In genomic region chr9:98168952-98169488, GRCh38 we compare ENCODE assay signal across 8 cellular contexts. TPM values are rescaled to one million over a fixed set of nuclear protein-coding genes. Genes with fewer than 3 reads are reported as not detected.
A peak's percentile ranks its signal among the peaks of the same experiment; 100 is the strongest.
DNase-seq lines count a peak whose midpoint lies in the region; ATAC-seq and TF ChIP-seq lines count a peak whose summit lies in the region.

No MANE protein-coding gene starts in this region.

- H3K27me3 ChIP-seq in HL-60 (ENCODE audit: insufficient read depth, poor library complexity, severe bottlenecking), result no peaks in the 10 kb centered on the region

- no peaks in the 10 kb centered on the region for H3K27me3 Mint-ChIP-seq in activated CD4-positive, alpha-beta memory T cell treated with anti-CD3 and anti-CD28 coated beads for 36 hours
- H3K27me3 Mint-ChIP-seq in glutamatergic neuron (ENCODE audit: unreplicated experiment), result peaks cover 2% of the 10 kb centered on the region
- H3K27me3 Mint-ChIP-seq in stimulated activated memory B cell treated with anti-CD40 and anti-IgM and Interleukin-4, amounts not matched to agents 10 μg/mL and 1 μg/mL and 100 μg/mL, for 72 hours, result no peaks in the 10 kb centered on the region

- H3K4me1 Mint-ChIP-seq in activated CD4-positive, alpha-beta memory T cell treated with anti-CD3 and anti-CD28 coated beads for 36 hours (ENCODE audit: low read depth), result peaks cover 32% of the 10 kb centered on the region
- H3K4me1 Mint-ChIP-seq in glutamatergic neuron (ENCODE audit: low read depth, unreplicated experiment), result peaks cover 51% of the 10 kb centered on the region
- H3K4me1 Mint-ChIP-seq in stimulated activated memory B cell treated with anti-CD40 and anti-IgM and Interleukin-4, amounts not matched to agents 10 μg/mL and 1 μg/mL and 100 μg/mL, for 72 hours, result peaks cover 18% of the 10 kb centered on the region

- intact Hi-C loops in activated CD4-positive, alpha-beta memory T cell treated with anti-CD3 and anti-CD28 coated beads for 36 hours (cut with micrococcal nuclease), result loop anchor here (2.0 kb wide), 1 partner anchor 24 kb away; the partner anchor contains the start of gene CORO2A

- H3K4me3 ChIP-seq in GM12865 (ENCODE audit: low read depth, low read length), result no peak overlapping the region; the same call in 1 of the 2 replicates
- H3K4me3 ChIP-seq in HL-60 (replicated peaks; ENCODE audit: insufficient read depth, low read length), result no peak overlapping the region

- H3K9me3 Mint-ChIP-seq in activated CD4-positive, alpha-beta memory T cell treated with anti-CD3 and anti-CD28 coated beads for 36 hours, result no peaks in the 10 kb centered on the region
- H3K9me3 Mint-ChIP-seq in glutamatergic neuron (ENCODE audit: unreplicated experiment), result no peaks in the 10 kb centered on the region
- no peaks in the 10 kb centered on the region for H3K9me3 Mint-ChIP-seq in stimulated activated memory B cell treated with anti-CD40 and anti-IgM and Interleukin-4, amounts not matched to agents 10 μg/mL and 1 μg/mL and 100 μg/mL, for 72 hours

- no peak overlapping the region for H3K4me3 Mint-ChIP-seq in activated CD4-positive, alpha-beta memory T cell treated with anti-CD3 and anti-CD28 coated beads for 36 hours
- peak overlapping the region; percentile 68 for H3K4me3 Mint-ChIP-seq in glutamatergic neuron (ENCODE audit: unreplicated experiment)
- H3K4me3 Mint-ChIP-seq in stimulated activated memory B cell treated with anti-CD40 and anti-IgM and Interleukin-4, amounts not matched to agents 10 μg/mL and 1 μg/mL and 100 μg/mL, for 72 hours, result peak overlapping the region; percentile 6

- POLR2A ChIA-PET in activated CD4-positive, alpha-beta memory T cell treated with anti-CD3 and anti-CD28 coated beads for 36 hours (lab: Charles Lee), result no interaction called here

- peak overlapping the region; percentile 52 for H3K27ac Mint-ChIP-seq in activated CD4-positive, alpha-beta memory T cell treated with anti-CD3 and anti-CD28 coated beads for 36 hours
- H3K27ac Mint-ChIP-seq in glutamatergic neuron (ENCODE audit: unreplicated experiment), result peak overlapping the region; percentile 98
- peak overlapping the region; percentile 92 for H3K27ac Mint-ChIP-seq in stimulated activated memory B cell treated with anti-CD40 and anti-IgM and Interleukin-4, amounts not matched to agents 10 μg/mL and 1 μg/mL and 100 μg/mL, for 72 hours

- no peak for TF ChIP-seq CTCF in GM12865 (IDR thresholded peaks at IDR 0.05; ENCODE audit: insufficient read depth, low read depth, low read length, missing control alignments)
- TF ChIP-seq CTCF in HL-60 (IDR thresholded peaks at IDR 0.05; ENCODE audit: insufficient read depth, low read length), result no peak
- TF ChIP-seq CTCF in glutamatergic neuron (IDR thresholded peaks at IDR 0.05; ENCODE audit: partially characterized antibody, unreplicated experiment), result no peak

- DNase-seq in GM12865 (ENCODE audit: low read depth) (peak; percentile 92), HL-60 (ENCODE audit: low read depth in 1 of 2, low spot score in 1 of 2) (peak in 1 of 2 experiments; percentile 38), glutamatergic neuron (peak; percentile 87), NCI-H2196 (lab: John Stamatoyannopoulos, UW; ENCODE audit: unreplicated experiment) (no peak), NCI-H2171 treated with DMSO at 0.1 percent for 48 hours (lab: John Stamatoyannopoulos, UW) (no peak)
- DNase-seq in activated CD4-positive, alpha-beta memory T cell treated with anti-CD3 and anti-CD28 coated beads for 36 hours, result peak; percentile 81

- CTCF ChIA-PET in activated CD4-positive, alpha-beta memory T cell treated with anti-CD3 and anti-CD28 coated beads for 36 hours (lab: Charles Lee), result interaction anchor here (0.6 kb wide), 1 partner anchor 19 kb away, joined by 3 read pairs; no protein-coding TSS in a partner anchor

- 0 out of 2 replicates have a peak overlapping the region, but pooled peaks have one; percentile 15 for H3K27ac ChIP-seq in HL-60 (replicated peaks)

- no peaks in the 10 kb centered on the region for H3K36me3 Mint-ChIP-seq in activated CD4-positive, alpha-beta memory T cell treated with anti-CD3 and anti-CD28 coated beads for 36 hours
- no peaks in the 10 kb centered on the region for H3K36me3 Mint-ChIP-seq in glutamatergic neuron (ENCODE audit: unreplicated experiment)
- H3K36me3 Mint-ChIP-seq in stimulated activated memory B cell treated with anti-CD40 and anti-IgM and Interleukin-4, amounts not matched to agents 10 μg/mL and 1 μg/mL and 100 μg/mL, for 72 hours, result no peaks in the 10 kb centered on the region

- ATAC-seq in GM21526 (IDR thresholded peaks at IDR 0.05; ENCODE audit: low FRiP score, unreplicated experiment), result peak; percentile 94
- peak; percentile 95 for ATAC-seq in stimulated activated memory B cell treated with anti-CD40 and anti-IgM and Interleukin-4, amounts not matched to agents 10 μg/mL and 1 μg/mL and 100 μg/mL, for 72 hours

RNA-seq across cellular contexts. Expression of gene CORO2A, which starts 23.4 kb away (rescaled TPM):
- total RNA-seq in activated CD4-positive, alpha-beta memory T cell treated with anti-CD3 and anti-CD28 coated beads for 36 hours, result 1 to 10 TPM; 9.8 to 9.9 TPM
- 23.9 TPM for total RNA-seq in glutamatergic neuron (ENCODE audit: unreplicated experiment)

RNA-seq across cellular contexts. Expression of gene TRIM14, which starts 50.0 kb away (rescaled TPM):
- total RNA-seq in activated CD4-positive, alpha-beta memory T cell treated with anti-CD3 and anti-CD28 coated beads for 36 hours, result 10 to 100 TPM; 49.1 to 52.7 TPM
- 0.71 TPM for total RNA-seq in glutamatergic neuron (ENCODE audit: unreplicated experiment)

Comparison
In these comparisons a context has a peak if more than half of its experiments do, and no peak if none do; other contexts are left out.
1. DNase-seq: peak in GM12865 (single experiment), activated CD4-positive, alpha-beta memory T cell treated with anti-CD3 and anti-CD28 coated beads for 36 hours (single experiment) and glutamatergic neuron (single experiment); none in NCI-H2196 (single experiment) and NCI-H2171 treated with DMSO at 0.1 percent for 48 hours (single experiment).
2. RNA of gene TRIM14, which starts 50.0 kb away (total RNA-seq): 49.1 to 52.7 TPM in activated CD4-positive, alpha-beta memory T cell treated with anti-CD3 and anti-CD28 coated beads for 36 hours; 0.71 TPM in glutamatergic neuron (single experiment); every median in the first group is over 10 times any median in the second.
3. Peak in every context shown above with its lines, with median percentiles within 50 percentile points of each other: H3K27ac Mint-ChIP-seq.